ENCODE assay signal across 8 cellular contexts in the genomic region with DNA sequence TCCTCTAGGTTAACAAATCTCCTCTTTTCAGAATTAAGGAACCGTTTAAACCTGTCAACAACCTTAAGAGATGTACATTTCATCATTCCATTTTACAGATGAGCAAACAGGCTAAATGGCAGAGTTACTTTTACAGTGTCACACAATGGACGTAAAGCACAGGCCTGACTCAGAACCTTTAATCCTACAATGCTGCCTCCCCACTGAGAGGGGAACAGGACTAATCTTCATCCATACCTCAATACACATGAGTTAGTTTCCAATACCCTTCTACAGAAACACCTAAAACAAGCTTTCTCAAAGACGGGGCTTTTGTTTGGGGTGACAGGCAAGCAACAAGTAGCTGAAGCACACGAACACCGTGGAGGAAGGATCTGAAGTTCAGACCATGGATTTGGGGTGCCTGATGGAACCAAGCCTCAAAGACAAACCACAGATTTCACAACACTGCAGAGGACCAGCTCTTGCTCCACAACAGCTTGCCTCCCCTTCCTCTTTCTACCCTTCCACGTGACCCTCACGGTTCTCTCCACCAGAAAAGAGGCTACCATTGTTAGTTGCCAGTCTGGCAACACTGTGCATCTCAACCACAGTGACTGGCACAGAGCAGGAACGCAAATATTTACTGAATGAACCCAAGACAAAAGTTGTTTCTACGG. TPM values are rescaled to one million over a fixed set of nuclear protein-coding genes. Genes with fewer than 3 reads are reported as not detected.
DNase-seq lines count a peak whose midpoint lies in the region; ATAC-seq and TF ChIP-seq lines count a peak whose summit lies in the region.

No MANE protein-coding gene starts in this region.

- no peak for DNase-seq in CD4-positive, CD25-positive, alpha-beta regulatory T cell
- DNase-seq in NCI-H2029 (lab: John Stamatoyannopoulos, UW) (peak; percentile 28), chondrocyte (ENCODE audit: low spot score) (no peak), middle frontal gyrus (ENCODE audit: extremely low spot score, low spot score) (peak; percentile 57), NCI-H1105 (lab: John Stamatoyannopoulos, UW) (no peak), GM10248 (ENCODE audit: extremely low spot score) (no peak), mesenteric fat pad (ENCODE audit: low spot score) (no peak), SW480 (ENCODE audit: low spot score) (no peak)

- H3K4me1 Mint-ChIP-seq in CD4-positive, CD25-positive, alpha-beta regulatory T cell: peaks cover 0 to 28% (median 12%) of the 10 kb centered on the region in 4 donors
- H3K4me1 Mint-ChIP-seq in chondrocyte (ENCODE audit: low read depth): peaks cover 43% of the 10 kb centered on the region

- no peak for ATAC-seq in CD4-positive, CD25-positive, alpha-beta regulatory T cell (ENCODE audit: low read depth in 2 of 2)

- H3K9me3 ChIP-seq in CD4-positive, CD25-positive, alpha-beta regulatory T cell (ENCODE audit: control insufficient read depth in 2 of 2, low read length in 2 of 2): no peaks in the 10 kb centered on the region

- H3K27me3 ChIP-seq in CD4-positive, CD25-positive, alpha-beta regulatory T cell (ENCODE audit: control insufficient read depth, insufficient read depth, low read length): peaks cover 2% of the 10 kb centered on the region

- H3K36me3 ChIP-seq in CD4-positive, CD25-positive, alpha-beta regulatory T cell (ENCODE audit: control insufficient read depth, insufficient read depth, low read length): no peaks in the 10 kb centered on the region

- H3K4me3 ChIP-seq in CD4-positive, CD25-positive, alpha-beta regulatory T cell (ENCODE audit: low read depth, low read length): peak overlapping the region; percentile 44

- CTCF ChIA-PET in GM10248 (lab: Yijun Ruan, JAX): no interaction called here

- peaks cover 0 to 4% (median 0%) of the 10 kb centered on the region in 7 donors for H3K9me3 Mint-ChIP-seq in CD4-positive, CD25-positive, alpha-beta regulatory T cell
- peaks cover 2% of the 10 kb centered on the region for H3K9me3 Mint-ChIP-seq in chondrocyte (ENCODE audit: low read depth)

- H3K27ac Mint-ChIP-seq in CD4-positive, CD25-positive, alpha-beta regulatory T cell: peak overlapping the region in 2 of 3 donors; percentile 17 to 21
- H3K27ac Mint-ChIP-seq in chondrocyte (ENCODE audit: unreplicated experiment): peak overlapping the region; percentile 94

- H3K36me3 Mint-ChIP-seq in CD4-positive, CD25-positive, alpha-beta regulatory T cell: no peaks in the 10 kb centered on the region
- peaks cover 2% of the 10 kb centered on the region for H3K36me3 Mint-ChIP-seq in chondrocyte (ENCODE audit: low read depth)

- TF ChIP-seq CTCF in chondrocyte (IDR thresholded peaks at IDR 0.05) (no peak), GM10248 (IDR thresholded peaks at IDR 0.05; ENCODE audit: control extremely low read depth, extremely low read depth, low read depth, missing control alignments) (no peak)

- POLR2A ChIA-PET in GM10248 (lab: Yijun Ruan, JAX): no interaction called here

- peak overlapping the region in 3 of 4 donors; percentile 42 to 86 (median 76) for H3K4me3 Mint-ChIP-seq in CD4-positive, CD25-positive, alpha-beta regulatory T cell
- H3K4me3 Mint-ChIP-seq in chondrocyte (ENCODE audit: unreplicated experiment): peak overlapping the region; percentile 90

- H3K27me3 Mint-ChIP-seq in CD4-positive, CD25-positive, alpha-beta regulatory T cell: peaks cover 54% of the 10 kb centered on the region
- no peaks in the 10 kb centered on the region for H3K27me3 Mint-ChIP-seq in chondrocyte (ENCODE audit: low read depth)

- H3K4me1 ChIP-seq in CD4-positive, CD25-positive, alpha-beta regulatory T cell (ENCODE audit: control insufficient read depth, insufficient read depth, low read length, poor library complexity, severe bottlenecking): peaks cover 16% of the 10 kb centered on the region

- H3K27ac ChIP-seq in CD4-positive, CD25-positive, alpha-beta regulatory T cell (ENCODE audit: insufficient read depth, low read length, poor library complexity, severe bottlenecking): no peak overlapping the region

RNA-seq across cellular contexts. Expression of a gene that starts 1.8 kb away (rescaled TPM):
- total RNA-seq in CD4-positive, CD25-positive, alpha-beta regulatory T cell: 4.2 TPM
- polyA plus RNA-seq in CD4-positive, CD25-positive, alpha-beta regulatory T cell: 10 to 100 TPM in 1 of 4 donors, 1 to 10 TPM in 3; 3.5 to 10.9 (median 6.8) TPM
- 43.4 to 49.6 TPM (median 44.9 TPM) in 3 replicates for total RNA-seq in chondrocyte
- total RNA-seq in mesenteric fat pad: 135 TPM

Comparison
In these comparisons a context has a peak if more than half of its experiments do, and no peak if none do; other contexts are left out.
1. DNase-seq: peak in NCI-H2029 (single experiment) and middle frontal gyrus (single experiment); none in CD4-positive, CD25-positive, alpha-beta regulatory T cell (0 of 3), chondrocyte (single experiment), NCI-H1105 (single experiment), GM10248 (single experiment), mesenteric fat pad (single experiment) and SW480 (single experiment).